In the genomic region with DNA sequence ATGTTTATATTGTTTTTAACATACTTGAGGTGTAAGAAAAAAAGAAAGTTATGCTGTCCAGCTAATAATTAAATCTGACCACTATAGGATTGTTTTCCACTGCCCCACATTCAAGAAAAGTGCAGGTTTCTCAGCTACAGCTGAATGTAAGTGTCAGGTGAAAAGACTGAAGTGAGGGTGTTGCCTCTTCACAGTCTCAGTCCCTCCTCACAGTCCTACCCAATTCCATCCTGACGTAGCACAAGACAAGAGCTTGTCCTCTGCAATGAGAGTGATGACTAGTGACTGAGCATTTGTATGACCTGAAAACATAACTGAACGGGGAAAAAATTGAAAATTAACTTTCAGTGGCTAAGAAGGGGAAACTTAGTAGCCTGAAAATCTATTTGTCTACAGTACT, we compare ENCODE assay signal across 8 cellular contexts.
"Had no signal": no experiment of that assay in that cellular context is flagged by ENCODE, and none has a peak within 500 bp of the region (broad histone marks: within the 10 kb centered on the region; RNA-seq: fewer than 3 reads in every experiment).

No MANE protein-coding gene starts in this region.

- DNase-seq: GM23248, GOT3, H7, H9, HCEC 1CT, HFFc6 had no signal

- H3K27ac Mint-ChIP-seq: HFFc6 had no signal

- H2AFZ ChIP-seq: GM23248 had no signal

- H3K4me3 Mint-ChIP-seq: H9, HFFc6 had no signal

- H3K4me3 ChIP-seq: GM23248, HAP-1 had no signal

- H3K27ac ChIP-seq: GM23248 had no signal

- H3K9me3 ChIP-seq: HAP-1 had no signal

- H3K36me3 ChIP-seq: HAP-1 had no signal

- H3K9me3 Mint-ChIP-seq: H9 had no signal

- ATAC-seq: HCT116 had no signal
